In genomic region chr1:173341307-173341706, GRCh38 we compare ENCODE assay signal across 18 cellular contexts.
DNase-seq lines count a peak whose midpoint lies in the region; ATAC-seq and TF ChIP-seq lines count a peak whose summit lies in the region.
"Had no signal": no experiment of that assay in that cellular context is flagged by ENCODE, and none has a peak within 500 bp of the region (broad histone marks: within the 10 kb centered on the region; RNA-seq: fewer than 3 reads in every experiment).

No MANE protein-coding gene starts in this region.

- H3K4me1 Mint-ChIP-seq in HFFc6 (ENCODE audit: low read depth) (peaks cover 11% of the 10 kb centered on the region), Calu3 (ENCODE audit: low read depth, unreplicated experiment) (no peaks in the 10 kb centered on the region)
- H3K4me1 Mint-ChIP-seq: CD4-positive, CD25-positive, alpha-beta regulatory T cell; WTC11 had no signal

- TF ChIP-seq CTCF in HFFc6 (IDR thresholded peaks at IDR 0.05) (no peak), astrocyte of the spinal cord (IDR thresholded peaks at IDR 0.05; ENCODE audit: low read depth, low read length) (no peak), GM13976 (IDR thresholded peaks at IDR 0.05; ENCODE audit: borderline replicate concordance, control extremely low read depth, extremely low read depth, insufficient read depth, missing control alignments) (no peak), Calu3 (IDR thresholded peaks at IDR 0.05; ENCODE audit: unreplicated experiment) (no peak)

- in situ Hi-C loops in astrocyte of the spinal cord (cut with HindIII; ENCODE audit: low sequenced_read_pairs) (no loop called here), GM13976 (cut with MboI; ENCODE audit: low sequenced_read_pairs, unreplicated experiment) (no loop called here)

- peak; percentile 78 for DNase-seq in HFFc6
- DNase-seq in astrocyte of the spinal cord (ENCODE audit: low read depth, low spot score), result peak; percentile 90
- DNase-seq in glomerular visceral epithelial cell (ENCODE audit: extremely low spot score), result peak; percentile 51
- peak; percentile 74 for DNase-seq in stromal cell of bone marrow (ENCODE audit: low read depth)
- no peak for DNase-seq in GM13976 (ENCODE audit: low spot score)
- DNase-seq in Calu3, result no peak
- DNase-seq: activated naive CD4-positive, alpha-beta T cell; caudate nucleus; CD4-positive, CD25-positive, alpha-beta regulatory T cell; hippocampal formation; NCI-H2029 treated with DMSO at 0.1 percent for 48 hours; NCI-H526; OCI-M1; substantia nigra had no signal

- BruUV-seq in Calu3 (replicated peaks; lab: Mats Ljungman, UMichigan), result no TSS peak

- H3K4me3 ChIP-seq in astrocyte of the spinal cord (ENCODE audit: low read depth, low read length), result no peak overlapping the region

- H3K9me3 Mint-ChIP-seq in HFFc6 (no peaks in the 10 kb centered on the region), Calu3 (ENCODE audit: low read depth, unreplicated experiment) (no peaks in the 10 kb centered on the region)
- H3K9me3 Mint-ChIP-seq: WTC11 had no signal

- peak overlapping the region; percentile 70 for H3K27ac Mint-ChIP-seq in HFFc6
- no peak overlapping the region for H3K27ac Mint-ChIP-seq in Calu3 (ENCODE audit: unreplicated experiment)
- H3K27ac Mint-ChIP-seq: progenitor cell of endocrine pancreas, WTC11 had no signal

- ATAC-seq in HG02840 (IDR thresholded peaks at IDR 0.05; ENCODE audit: low FRiP score, unreplicated experiment), result no peak
- ATAC-seq: left lobe of liver, WTC11 had no signal

- H3K27me3 Mint-ChIP-seq in HFFc6 (ENCODE audit: insufficient read depth), result no peaks in the 10 kb centered on the region
- no peaks in the 10 kb centered on the region for H3K27me3 Mint-ChIP-seq in Calu3 (ENCODE audit: unreplicated experiment)
- H3K27me3 Mint-ChIP-seq: CD4-positive, CD25-positive, alpha-beta regulatory T cell; progenitor cell of endocrine pancreas had no signal

- intact Hi-C loops in Calu3 (cut with micrococcal nuclease; ENCODE audit: unreplicated experiment), result no loop called here

- H3K4me3 Mint-ChIP-seq in HFFc6, result peak overlapping the region; percentile 13; the same call in 1 of the 2 replicates
- H3K4me3 Mint-ChIP-seq in Calu3 (ENCODE audit: low read depth, unreplicated experiment), result no peak overlapping the region
- H3K4me3 Mint-ChIP-seq: CD4-positive, CD25-positive, alpha-beta regulatory T cell; WTC11 had no signal

- CTCF ChIA-PET in Calu3 (lab: Charles Lee), result no interaction called here

- no peaks in the 10 kb centered on the region for H3K36me3 Mint-ChIP-seq in HFFc6 (ENCODE audit: low read depth)
- H3K36me3 Mint-ChIP-seq in Calu3 (ENCODE audit: insufficient read depth, unreplicated experiment), result no peaks in the 10 kb centered on the region
- H3K36me3 Mint-ChIP-seq: WTC11 had no signal

Comparison
In these comparisons a context has a peak if more than half of its experiments do, and no peak if none do; other contexts are left out.
1. DNase-seq: peak in HFFc6 (single experiment), astrocyte of the spinal cord (single experiment), glomerular visceral epithelial cell (single experiment) and stromal cell of bone marrow (single experiment); none in GM13976 (single experiment) and Calu3 (single experiment).